In the genomic region with DNA sequence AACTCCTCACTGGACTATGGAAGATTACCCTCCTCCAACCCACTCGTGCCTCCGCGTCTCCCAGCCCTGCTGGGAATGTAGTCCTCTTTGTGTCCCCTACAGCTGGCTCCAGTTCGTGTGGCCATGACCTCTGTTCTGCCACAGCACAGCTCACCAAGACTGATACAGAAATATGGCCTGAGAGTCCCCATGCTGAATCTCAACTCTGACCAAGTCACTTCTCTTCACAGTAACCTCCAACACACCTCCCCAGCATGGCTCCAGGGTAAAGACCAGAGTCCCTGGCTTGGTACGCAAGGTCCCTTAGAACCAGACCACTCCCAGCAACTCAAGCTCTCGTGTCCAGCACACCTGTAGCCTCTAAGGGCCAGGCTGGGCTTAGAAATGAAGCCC, we compare ENCODE assay signal across 14 cellular contexts. TPM values are rescaled to one million over a fixed set of nuclear protein-coding genes. Genes with fewer than 3 reads are reported as not detected.
DNase-seq lines count a peak whose midpoint lies in the region; ATAC-seq, FAIRE-seq and TF ChIP-seq lines count a peak whose summit lies in the region.
"Had no signal": no experiment of that assay in that cellular context is flagged by ENCODE, and none has a peak within 500 bp of the region (broad histone marks: within the 10 kb centered on the region; RNA-seq: fewer than 3 reads in every experiment).

No MANE protein-coding gene starts in this region.

- H3K9ac ChIP-seq in HepG2 (ENCODE audit: insufficient read depth, low read depth, low read length): no peak overlapping the region

- peaks cover 36% of the 10 kb centered on the region for H3K4me1 ChIP-seq in HepG2 (ENCODE audit: insufficient read depth, low read length)
- no peaks in the 10 kb centered on the region for H3K4me1 ChIP-seq in CD8-positive, alpha-beta memory T cell (ENCODE audit: insufficient read depth, low read length)

- H3K27ac Mint-ChIP-seq in MCF 10A (ENCODE audit: low read depth, unreplicated experiment): peak overlapping the region; percentile 68
- H3K27ac Mint-ChIP-seq in stimulated activated naive B cell treated with anti-CD40 and anti-IgM and Interleukin-4, amounts not matched to agents 10 μg/mL and 1 μg/mL and 100 μg/mL, for 72 hours: peak overlapping the region; percentile 87
- H3K27ac Mint-ChIP-seq in CD8-positive, alpha-beta memory T cell: peak overlapping the region in 3 of 8 donors; percentile 28 to 75 (median 51)
- H3K27ac Mint-ChIP-seq: T-cell had no signal

- no peak for FAIRE-seq in HepG2 (lab: Jason Lieb, UNC)
- FAIRE-seq: GM12892 had no signal

- no peak overlapping the region for H2AFZ ChIP-seq in HepG2 (ENCODE audit: low read length)

- no peaks in the 10 kb centered on the region for H3K9me3 ChIP-seq in HepG2 (ENCODE audit: low read length)
- no peaks in the 10 kb centered on the region for H3K9me3 ChIP-seq in CD8-positive, alpha-beta memory T cell (ENCODE audit: low read length)

- in situ Hi-C loops in HepG2 (cut with HindIII; ENCODE audit: extremely low pct_ligation_motif_present, low pct_unique_long_range_greater_than_20kb): no loop called here

- BruUV-seq in MCF 10A (replicated peaks; lab: Mats Ljungman, UMichigan) (no TSS peak), HepG2 (replicated peaks; lab: Mats Ljungman, UMichigan) (TSS peak; percentile 32)

- DNase-seq in MCF 10A (ENCODE audit: unreplicated experiment): no peak
- DNase-seq in HepG2 (ENCODE audit: low spot score): no peak
- DNase-seq in stimulated activated naive B cell treated with anti-CD40 and anti-IgM and Interleukin-4, amounts not matched to agents 10 μg/mL and 1 μg/mL and 100 μg/mL, for 72 hours: no peak
- DNase-seq in CD8-positive, alpha-beta memory T cell: no peak
- no peak for DNase-seq in NCI-H146 (lab: John Stamatoyannopoulos, UW)
- DNase-seq: islet precursor cell, NCI-H1417 treated with DMSO at 0.1 percent for 48 hours, occipital lobe, T-cell had no signal

- 0 out of 2 replicates have a peak, but pooled peaks cover 8% of the 10 kb centered on the region for H4K20me1 ChIP-seq in HepG2 (ENCODE audit: insufficient read depth, low read length)

- no peaks in the 10 kb centered on the region for H3K79me2 ChIP-seq in HepG2 (ENCODE audit: insufficient read depth, low read length)

- WGBS in HepG2 (ENCODE audit: low lambda C conversion rate): 68% methylated on average over 6 of the region's 6 CpGs

- TF ChIP-seq EP300 in HepG2 (IDR thresholded peaks at IDR 0.05; ENCODE audit: low read depth in 2 of 2, low read length in 2 of 2) (no peak), HepG2 (CRISPR knock-in tag; IDR thresholded peaks at IDR 0.05; ENCODE audit: borderline replicate concordance) (no peak)

- H3K9me3 Mint-ChIP-seq in MCF 10A (ENCODE audit: unreplicated experiment): no peaks in the 10 kb centered on the region
- H3K9me3 Mint-ChIP-seq in stimulated activated naive B cell treated with anti-CD40 and anti-IgM and Interleukin-4, amounts not matched to agents 10 μg/mL and 1 μg/mL and 100 μg/mL, for 72 hours: no peaks in the 10 kb centered on the region
- H3K9me3 Mint-ChIP-seq in CD8-positive, alpha-beta memory T cell: no peaks in the 10 kb centered on the region
- H3K9me3 Mint-ChIP-seq: T-cell had no signal

- TF ChIP-seq POLR2A in GM15510 (IDR thresholded peaks at IDR 0.05; ENCODE audit: borderline replicate concordance, extremely low read depth, insufficient read length): peak; percentile 11
- TF ChIP-seq POLR2A in HepG2 (IDR thresholded peaks at IDR 0.05; ENCODE audit: insufficient read depth in 1 of 2, low read depth in 2 of 2, low read length in 2 of 2): no peak

- H3K4me1 Mint-ChIP-seq in MCF 10A (ENCODE audit: insufficient read depth, unreplicated experiment): peaks cover 49% of the 10 kb centered on the region
- peaks cover 10 to 11% of the 10 kb centered on the region in 2 donors for H3K4me1 Mint-ChIP-seq in stimulated activated naive B cell treated with anti-CD40 and anti-IgM and Interleukin-4, amounts not matched to agents 10 μg/mL and 1 μg/mL and 100 μg/mL, for 72 hours
- H3K4me1 Mint-ChIP-seq in CD8-positive, alpha-beta memory T cell: peaks cover 0 to 11% (median 2%) of the 10 kb centered on the region in 3 donors

- ATAC-seq in HepG2 (peak; percentile 2; the same call in 2 of the 3 replicates), GM18870 (IDR thresholded peaks at IDR 0.05; ENCODE audit: unreplicated experiment) (no peak), HG03521 (IDR thresholded peaks at IDR 0.05; ENCODE audit: unreplicated experiment) (no peak)
- ATAC-seq in stimulated activated naive B cell treated with anti-CD40 and anti-IgM and Interleukin-4, amounts not matched to agents 10 μg/mL and 1 μg/mL and 100 μg/mL, for 72 hours (replicated peaks): no peak
- ATAC-seq: T-cell had no signal

- no peak for TF ChIP-seq CTCF in MCF 10A (IDR thresholded peaks at IDR 0.05; ENCODE audit: unreplicated experiment)
- TF ChIP-seq CTCF in HepG2 (CRISPR knock-in tag; IDR thresholded peaks at IDR 0.05): no peak

- CTCF ChIA-PET in MCF 10A (lab: Yijun Ruan, JAX) (interaction anchor here (0.7 to 2.5 kb wide), 6 partner anchors 14 to 326 kb away, joined by 3 to 22 read pairs (median 5); partner anchors contain the start of gene SLC26A6), HepG2 (lab: Yijun Ruan, JAX; ENCODE audit: low intra/inter-chr PET ratio, low total read pairs) (no interaction called here)
- CTCF ChIA-PET in CD8-positive, alpha-beta memory T cell (lab: Charles Lee): interaction anchor here (1.4 kb wide), 1 partner anchor 39 kb away, joined by 5 read pairs; no protein-coding TSS in a partner anchor

- POLR2A ChIA-PET in MCF 10A (lab: Yijun Ruan, JAX) (interaction anchor here (1.1 to 8.9 kb wide), 18 partner anchors 11 to 165 kb away, joined by 3 to 107 read pairs (median 12); partner anchors contain the start of genes ATRIP, CCDC51, CELSR3 and IP6K2), HepG2 (lab: Yijun Ruan, JAX) (interaction anchor here (1.0 to 3.3 kb wide), 7 partner anchors 8 to 64 kb away, joined by 3 to 11 read pairs (median 4); partner anchors contain the start of genes SLC26A6 and UQCRC1)
- POLR2A ChIA-PET in CD8-positive, alpha-beta memory T cell (lab: Charles Lee): no interaction called here

- peaks cover 41% of the 10 kb centered on the region for H3K36me3 Mint-ChIP-seq in MCF 10A (ENCODE audit: insufficient read depth, unreplicated experiment)
- peaks cover 14 to 42% of the 10 kb centered on the region in 2 donors for H3K36me3 Mint-ChIP-seq in stimulated activated naive B cell treated with anti-CD40 and anti-IgM and Interleukin-4, amounts not matched to agents 10 μg/mL and 1 μg/mL and 100 μg/mL, for 72 hours
- H3K36me3 Mint-ChIP-seq in CD8-positive, alpha-beta memory T cell: peaks cover 0 to 54% (median 10%) of the 10 kb centered on the region in 3 donors

- no peak overlapping the region for H3K4me3 ChIP-seq in HepG2 (replicated peaks in 1 of 3; ENCODE audit: insufficient read depth in 1 of 3, low read depth in 2 of 3, low read length in 3 of 3)
- H3K4me3 ChIP-seq in CD8-positive, alpha-beta memory T cell (ENCODE audit: low read length): no peak overlapping the region

- H3K27ac ChIP-seq in HepG2 (ENCODE audit: extremely low read length, insufficient read depth, low read length): peak overlapping the region; percentile 0
- H3K27ac ChIP-seq in CD8-positive, alpha-beta memory T cell (ENCODE audit: low read depth, low read length): no peak overlapping the region

- intact Hi-C loops in MCF 10A (cut with micrococcal nuclease) (no loop called here), HepG2 (cut with micrococcal nuclease; ENCODE audit: unreplicated experiment) (no loop called here)

- H3K27me3 ChIP-seq in HepG2 (ENCODE audit: control insufficient read depth in 1 of 2, insufficient read depth in 2 of 2, low read length in 2 of 2): no peaks in the 10 kb centered on the region
- no peaks in the 10 kb centered on the region for H3K27me3 ChIP-seq in CD8-positive, alpha-beta memory T cell (ENCODE audit: insufficient read depth, low read length, poor library complexity, severe bottlenecking)

- H3K27me3 Mint-ChIP-seq in MCF 10A (ENCODE audit: insufficient read depth, unreplicated experiment): no peaks in the 10 kb centered on the region
- H3K27me3 Mint-ChIP-seq in stimulated activated naive B cell treated with anti-CD40 and anti-IgM and Interleukin-4, amounts not matched to agents 10 μg/mL and 1 μg/mL and 100 μg/mL, for 72 hours: peaks cover 20 to 22% of the 10 kb centered on the region in 2 donors
- H3K27me3 Mint-ChIP-seq in CD8-positive, alpha-beta memory T cell: peaks cover 10 to 25% of the 10 kb centered on the region in 2 donors

- no peak overlapping the region for H3K4me2 ChIP-seq in HepG2 (ENCODE audit: low read depth, low read length)

- peaks cover 28 to 46% of the 10 kb centered on the region in 2 experiments; a peak in 4 of 5 replicates for H3K36me3 ChIP-seq in HepG2 (replicated peaks in 1 of 2; ENCODE audit: control insufficient read depth in 1 of 2, insufficient read depth in 2 of 2, low read length in 2 of 2)
- peaks cover 26% of the 10 kb centered on the region for H3K36me3 ChIP-seq in CD8-positive, alpha-beta memory T cell (ENCODE audit: insufficient read depth, low read length)

- no peak for TF ChIP-seq RAD21 in HepG2 (CRISPR knock-in tag; IDR thresholded peaks at IDR 0.05)

- no peak overlapping the region for H3K4me3 Mint-ChIP-seq in MCF 10A (ENCODE audit: unreplicated experiment)
- no peak overlapping the region for H3K4me3 Mint-ChIP-seq in stimulated activated naive B cell treated with anti-CD40 and anti-IgM and Interleukin-4, amounts not matched to agents 10 μg/mL and 1 μg/mL and 100 μg/mL, for 72 hours
- H3K4me3 Mint-ChIP-seq in CD8-positive, alpha-beta memory T cell: peak overlapping the region in 1 of 7 donors; percentile 29
- H3K4me3 Mint-ChIP-seq: T-cell had no signal

RNA-seq across cellular contexts. Expression of gene COL7A1, which starts 2.3 kb away (rescaled TPM):
- total RNA-seq in MCF 10A (2022) (44.2 and 60.5 TPM in 2 replicates), HepG2 (2016; rRNA removed; fragmentation: Illumina TruSeq; extraction: Trizol) (0.55 and 2.7 TPM in 2 replicates)
- 0.09 and 0.30 TPM in 2 replicates for total RNA-seq in HepG2 (2016; cell fraction: cytosol; rRNA removed; fragmentation: Illumina TruSeq; extraction: Trizol; ENCODE audit: low read depth)
- total RNA-seq in HepG2 (2016; cell fraction: insoluble cytoplasmic fraction; rRNA removed; fragmentation: Illumina TruSeq; extraction: Trizol): 0.46 and 3.8 TPM in 2 replicates
- total RNA-seq in HepG2 (2016; cell fraction: membrane; rRNA removed; fragmentation: Illumina TruSeq; extraction: Trizol): 0.40 and 0.41 TPM in 2 replicates
- 3.5 and 6.0 TPM in 2 replicates for total RNA-seq in HepG2 (2016; cell fraction: nucleus; rRNA removed; fragmentation: Illumina TruSeq; extraction: Trizol)
- polyA plus RNA-seq in HepG2 (2011; rRNA removed): 11.7 and 18.1 TPM in 2 replicates
- 1.7 and 1.9 TPM in 2 replicates for polyA plus RNA-seq in HepG2 (2011; cell fraction: cytosol; rRNA removed)
- 238 and 263 TPM in 2 replicates for polyA plus RNA-seq in HepG2 (2011; cell fraction: nucleus; rRNA removed)
- polyA plus RNA-seq in HepG2 (2012): 19.3 and 24.8 TPM in 2 replicates
- 0.10 TPM in 1 of 2 replicates, not detected in the other for polyA plus RNA-seq in HepG2 (2016; cell fraction: cytosol; fragmentation: Illumina TruSeq; extraction: Trizol; ENCODE audit: low read depth)
- polyA plus RNA-seq in HepG2 (2016; cell fraction: insoluble cytoplasmic fraction; fragmentation: Illumina TruSeq; extraction: Trizol; ENCODE audit: low read depth): 0.54 and 0.62 TPM in 2 replicates
- 0.23 and 0.29 TPM in 2 replicates for polyA plus RNA-seq in HepG2 (2016; cell fraction: membrane; fragmentation: Illumina TruSeq; extraction: Trizol; ENCODE audit: low read depth)
- polyA plus RNA-seq in HepG2 (2016; cell fraction: nucleus; fragmentation: Illumina TruSeq; extraction: Trizol; ENCODE audit: insufficient read depth, low read depth): 20.6 and 20.8 TPM in 2 replicates
- 7.3 and 44.5 TPM in 2 replicates for polyA minus RNA-seq in HepG2 (2011; rRNA and poly(A)+ RNA removed; ENCODE audit: low replicate concordance)
- polyA minus RNA-seq in HepG2 (2011; cell fraction: cytosol; rRNA and poly(A)+ RNA removed): 1.4 and 2.4 TPM in 2 replicates
- 12.9 and 14.3 TPM in 2 replicates for polyA minus RNA-seq in HepG2 (2011; cell fraction: nucleus; rRNA and poly(A)+ RNA removed)
- total RNA-seq in CD8-positive, alpha-beta memory T cell: under 1 TPM; 0.59 to 0.93 TPM
- polyA plus RNA-seq in CD8-positive, alpha-beta memory T cell: not detected

RNA-seq across cellular contexts. Expression of gene UQCRC1, which starts 12.0 kb away (rescaled TPM):
- total RNA-seq in MCF 10A (2022) (383 and 413 TPM in 2 replicates), HepG2 (2016; rRNA removed; fragmentation: Illumina TruSeq; extraction: Trizol) (273 and 316 TPM in 2 replicates)
- 111 and 125 TPM in 2 replicates for total RNA-seq in HepG2 (2016; cell fraction: cytosol; rRNA removed; fragmentation: Illumina TruSeq; extraction: Trizol; ENCODE audit: low read depth)
- 277 and 308 TPM in 2 replicates for total RNA-seq in HepG2 (2016; cell fraction: insoluble cytoplasmic fraction; rRNA removed; fragmentation: Illumina TruSeq; extraction: Trizol)
- total RNA-seq in HepG2 (2016; cell fraction: membrane; rRNA removed; fragmentation: Illumina TruSeq; extraction: Trizol): 130 and 146 TPM in 2 replicates
- total RNA-seq in HepG2 (2016; cell fraction: nucleus; rRNA removed; fragmentation: Illumina TruSeq; extraction: Trizol): 180 and 194 TPM in 2 replicates
- 680 and 772 TPM in 2 replicates for polyA plus RNA-seq in HepG2 (2011; rRNA removed)
- 928 and 1,184 TPM in 2 replicates for polyA plus RNA-seq in HepG2 (2011; cell fraction: cytosol; rRNA removed)
- 761 and 810 TPM in 2 replicates for polyA plus RNA-seq in HepG2 (2011; cell fraction: nucleus; rRNA removed)
- polyA plus RNA-seq in HepG2 (2012): 354 and 462 TPM in 2 replicates
- polyA plus RNA-seq in HepG2 (2016; cell fraction: cytosol; fragmentation: Illumina TruSeq; extraction: Trizol; ENCODE audit: low read depth): 101 and 102 TPM in 2 replicates
- polyA plus RNA-seq in HepG2 (2016; cell fraction: insoluble cytoplasmic fraction; fragmentation: Illumina TruSeq; extraction: Trizol; ENCODE audit: low read depth): 253 and 261 TPM in 2 replicates
- 99.7 and 108 TPM in 2 replicates for polyA plus RNA-seq in HepG2 (2016; cell fraction: membrane; fragmentation: Illumina TruSeq; extraction: Trizol; ENCODE audit: low read depth)
- polyA plus RNA-seq in HepG2 (2016; cell fraction: nucleus; fragmentation: Illumina TruSeq; extraction: Trizol; ENCODE audit: insufficient read depth, low read depth): 230 and 250 TPM in 2 replicates
- polyA minus RNA-seq in HepG2 (2011; rRNA and poly(A)+ RNA removed; ENCODE audit: low replicate concordance): 1,601 and 2,541 TPM in 2 replicates
- 429 and 449 TPM in 2 replicates for polyA minus RNA-seq in HepG2 (2011; cell fraction: cytosol; rRNA and poly(A)+ RNA removed)
- 214 and 290 TPM in 2 replicates for polyA minus RNA-seq in HepG2 (2011; cell fraction: nucleus; rRNA and poly(A)+ RNA removed)
- 100 to 1,000 TPM; 244 to 245 TPM for total RNA-seq in CD8-positive, alpha-beta memory T cell
- polyA plus RNA-seq in CD8-positive, alpha-beta memory T cell: 172 TPM

RNA-seq across cellular contexts. Expression of gene TMEM89, which starts 24.2 kb away (rescaled TPM):
- total RNA-seq in MCF 10A (2022) (not detected in 2 replicates), HepG2 (2016; rRNA removed; fragmentation: Illumina TruSeq; extraction: Trizol) (0.31 TPM in 1 of 2 replicates, not detected in the other)
- not detected in 2 replicates for total RNA-seq in HepG2 (2016; cell fraction: cytosol; rRNA removed; fragmentation: Illumina TruSeq; extraction: Trizol; ENCODE audit: low read depth)
- total RNA-seq in HepG2 (2016; cell fraction: insoluble cytoplasmic fraction; rRNA removed; fragmentation: Illumina TruSeq; extraction: Trizol): 0.32 TPM in 1 of 2 replicates, not detected in the other
- total RNA-seq in HepG2 (2016; cell fraction: membrane; rRNA removed; fragmentation: Illumina TruSeq; extraction: Trizol): not detected in 2 replicates
- not detected in 2 replicates for total RNA-seq in HepG2 (2016; cell fraction: nucleus; rRNA removed; fragmentation: Illumina TruSeq; extraction: Trizol)
- 0.30 and 0.59 TPM in 2 replicates for polyA plus RNA-seq in HepG2 (2011; rRNA removed)
- not detected in 2 replicates for polyA plus RNA-seq in HepG2 (2011; cell fraction: cytosol; rRNA removed)
- polyA plus RNA-seq in HepG2 (2011; cell fraction: nucleus; rRNA removed): 2.5 and 4.9 TPM in 2 replicates
- polyA plus RNA-seq in HepG2 (2012): 0.25 and 0.27 TPM in 2 replicates
- not detected in 2 replicates for polyA plus RNA-seq in HepG2 (2016; cell fraction: cytosol; fragmentation: Illumina TruSeq; extraction: Trizol; ENCODE audit: low read depth)
- not detected in 2 replicates for polyA plus RNA-seq in HepG2 (2016; cell fraction: insoluble cytoplasmic fraction; fragmentation: Illumina TruSeq; extraction: Trizol; ENCODE audit: low read depth)
- not detected in 2 replicates for polyA plus RNA-seq in HepG2 (2016; cell fraction: membrane; fragmentation: Illumina TruSeq; extraction: Trizol; ENCODE audit: low read depth)
- polyA plus RNA-seq in HepG2 (2016; cell fraction: nucleus; fragmentation: Illumina TruSeq; extraction: Trizol; ENCODE audit: insufficient read depth, low read depth): not detected in 2 replicates
- polyA minus RNA-seq in HepG2 (2011; rRNA and poly(A)+ RNA removed; ENCODE audit: low replicate concordance): 0.68 TPM in 1 of 2 replicates, not detected in the other
- polyA minus RNA-seq in HepG2 (2011; cell fraction: cytosol; rRNA and poly(A)+ RNA removed): not detected in 2 replicates
- polyA minus RNA-seq in HepG2 (2011; cell fraction: nucleus; rRNA and poly(A)+ RNA removed): 1.1 and 2.4 TPM in 2 replicates
- total RNA-seq in CD8-positive, alpha-beta memory T cell: not detected
- polyA plus RNA-seq in CD8-positive, alpha-beta memory T cell: not detected
- total RNA-seq: occipital lobe, temporal lobe had no signal

RNA-seq across cellular contexts. Expression of gene UCN2, which starts 33.8 kb away (rescaled TPM):
- total RNA-seq in MCF 10A (2022): 1.5 and 3.8 TPM in 2 replicates
- 0.07 and 0.13 TPM in 2 replicates for total RNA-seq in HepG2 (2016; rRNA removed; fragmentation: Illumina TruSeq; extraction: Trizol)
- total RNA-seq in HepG2 (2016; cell fraction: cytosol; rRNA removed; fragmentation: Illumina TruSeq; extraction: Trizol; ENCODE audit: low read depth): not detected in 2 replicates
- total RNA-seq in HepG2 (2016; cell fraction: insoluble cytoplasmic fraction; rRNA removed; fragmentation: Illumina TruSeq; extraction: Trizol): 0.11 TPM in 1 of 2 replicates, not detected in the other
- total RNA-seq in HepG2 (2016; cell fraction: membrane; rRNA removed; fragmentation: Illumina TruSeq; extraction: Trizol): 0.10 TPM in 1 of 2 replicates, not detected in the other
- total RNA-seq in HepG2 (2016; cell fraction: nucleus; rRNA removed; fragmentation: Illumina TruSeq; extraction: Trizol): 0.31 and 0.43 TPM in 2 replicates
- 1.5 and 2.3 TPM in 2 replicates for polyA plus RNA-seq in HepG2 (2011; rRNA removed)
- 0.71 and 0.87 TPM in 2 replicates for polyA plus RNA-seq in HepG2 (2011; cell fraction: cytosol; rRNA removed)
- polyA plus RNA-seq in HepG2 (2011; cell fraction: nucleus; rRNA removed): 21.5 and 24.3 TPM in 2 replicates
- polyA plus RNA-seq in HepG2 (2012): 0.99 and 2.0 TPM in 2 replicates
- 0.09 TPM in 1 of 2 replicates, not detected in the other for polyA plus RNA-seq in HepG2 (2016; cell fraction: cytosol; fragmentation: Illumina TruSeq; extraction: Trizol; ENCODE audit: low read depth)
- not detected in 2 replicates for polyA plus RNA-seq in HepG2 (2016; cell fraction: insoluble cytoplasmic fraction; fragmentation: Illumina TruSeq; extraction: Trizol; ENCODE audit: low read depth)
- polyA plus RNA-seq in HepG2 (2016; cell fraction: membrane; fragmentation: Illumina TruSeq; extraction: Trizol; ENCODE audit: low read depth): not detected in 2 replicates
- 0.70 and 1.8 TPM in 2 replicates for polyA plus RNA-seq in HepG2 (2016; cell fraction: nucleus; fragmentation: Illumina TruSeq; extraction: Trizol; ENCODE audit: insufficient read depth, low read depth)
- 1.2 and 2.9 TPM in 2 replicates for polyA minus RNA-seq in HepG2 (2011; rRNA and poly(A)+ RNA removed; ENCODE audit: low replicate concordance)
- polyA minus RNA-seq in HepG2 (2011; cell fraction: cytosol; rRNA and poly(A)+ RNA removed): not detected in 2 replicates
- 2.1 and 2.2 TPM in 2 replicates for polyA minus RNA-seq in HepG2 (2011; cell fraction: nucleus; rRNA and poly(A)+ RNA removed)
- total RNA-seq in CD8-positive, alpha-beta memory T cell: not detected
- polyA plus RNA-seq in CD8-positive, alpha-beta memory T cell: not detected
- total RNA-seq: occipital lobe, temporal lobe had no signal

RNA-seq across cellular contexts. Expression of gene SLC26A6, which starts 37.9 kb away (rescaled TPM):
- total RNA-seq in MCF 10A (2022) (47.4 and 63.3 TPM in 2 replicates), HepG2 (2016; rRNA removed; fragmentation: Illumina TruSeq; extraction: Trizol) (10.3 and 40.7 TPM in 2 replicates)
- total RNA-seq in HepG2 (2016; cell fraction: cytosol; rRNA removed; fragmentation: Illumina TruSeq; extraction: Trizol; ENCODE audit: low read depth): 8.0 and 8.2 TPM in 2 replicates
- total RNA-seq in HepG2 (2016; cell fraction: insoluble cytoplasmic fraction; rRNA removed; fragmentation: Illumina TruSeq; extraction: Trizol): 9.6 and 38.5 TPM in 2 replicates
- 8.3 and 9.4 TPM in 2 replicates for total RNA-seq in HepG2 (2016; cell fraction: membrane; rRNA removed; fragmentation: Illumina TruSeq; extraction: Trizol)
- total RNA-seq in HepG2 (2016; cell fraction: nucleus; rRNA removed; fragmentation: Illumina TruSeq; extraction: Trizol): 50.7 and 62.0 TPM in 2 replicates
- polyA plus RNA-seq in HepG2 (2011; rRNA removed): 184 and 298 TPM in 2 replicates
- 90.8 and 93.6 TPM in 2 replicates for polyA plus RNA-seq in HepG2 (2011; cell fraction: cytosol; rRNA removed)
- polyA plus RNA-seq in HepG2 (2011; cell fraction: nucleus; rRNA removed): 3,075 and 3,281 TPM in 2 replicates
- polyA plus RNA-seq in HepG2 (2012): 163 and 233 TPM in 2 replicates
- 3.5 and 4.6 TPM in 2 replicates for polyA plus RNA-seq in HepG2 (2016; cell fraction: cytosol; fragmentation: Illumina TruSeq; extraction: Trizol; ENCODE audit: low read depth)
- 6.7 and 9.8 TPM in 2 replicates for polyA plus RNA-seq in HepG2 (2016; cell fraction: insoluble cytoplasmic fraction; fragmentation: Illumina TruSeq; extraction: Trizol; ENCODE audit: low read depth)
- 4.9 and 6.2 TPM in 2 replicates for polyA plus RNA-seq in HepG2 (2016; cell fraction: membrane; fragmentation: Illumina TruSeq; extraction: Trizol; ENCODE audit: low read depth)
- polyA plus RNA-seq in HepG2 (2016; cell fraction: nucleus; fragmentation: Illumina TruSeq; extraction: Trizol; ENCODE audit: insufficient read depth, low read depth): 133 and 147 TPM in 2 replicates
- polyA minus RNA-seq in HepG2 (2011; rRNA and poly(A)+ RNA removed; ENCODE audit: low replicate concordance): 56.2 and 422 TPM in 2 replicates
- polyA minus RNA-seq in HepG2 (2011; cell fraction: cytosol; rRNA and poly(A)+ RNA removed): 79.8 and 100 TPM in 2 replicates
- polyA minus RNA-seq in HepG2 (2011; cell fraction: nucleus; rRNA and poly(A)+ RNA removed): 459 and 526 TPM in 2 replicates
- total RNA-seq in CD8-positive, alpha-beta memory T cell: 10 to 100 TPM; 26.4 to 28.6 TPM
- 4.9 TPM for polyA plus RNA-seq in CD8-positive, alpha-beta memory T cell
